Comparison of ENCODE assay signal across 1 cellular context in the genomic region with DNA sequence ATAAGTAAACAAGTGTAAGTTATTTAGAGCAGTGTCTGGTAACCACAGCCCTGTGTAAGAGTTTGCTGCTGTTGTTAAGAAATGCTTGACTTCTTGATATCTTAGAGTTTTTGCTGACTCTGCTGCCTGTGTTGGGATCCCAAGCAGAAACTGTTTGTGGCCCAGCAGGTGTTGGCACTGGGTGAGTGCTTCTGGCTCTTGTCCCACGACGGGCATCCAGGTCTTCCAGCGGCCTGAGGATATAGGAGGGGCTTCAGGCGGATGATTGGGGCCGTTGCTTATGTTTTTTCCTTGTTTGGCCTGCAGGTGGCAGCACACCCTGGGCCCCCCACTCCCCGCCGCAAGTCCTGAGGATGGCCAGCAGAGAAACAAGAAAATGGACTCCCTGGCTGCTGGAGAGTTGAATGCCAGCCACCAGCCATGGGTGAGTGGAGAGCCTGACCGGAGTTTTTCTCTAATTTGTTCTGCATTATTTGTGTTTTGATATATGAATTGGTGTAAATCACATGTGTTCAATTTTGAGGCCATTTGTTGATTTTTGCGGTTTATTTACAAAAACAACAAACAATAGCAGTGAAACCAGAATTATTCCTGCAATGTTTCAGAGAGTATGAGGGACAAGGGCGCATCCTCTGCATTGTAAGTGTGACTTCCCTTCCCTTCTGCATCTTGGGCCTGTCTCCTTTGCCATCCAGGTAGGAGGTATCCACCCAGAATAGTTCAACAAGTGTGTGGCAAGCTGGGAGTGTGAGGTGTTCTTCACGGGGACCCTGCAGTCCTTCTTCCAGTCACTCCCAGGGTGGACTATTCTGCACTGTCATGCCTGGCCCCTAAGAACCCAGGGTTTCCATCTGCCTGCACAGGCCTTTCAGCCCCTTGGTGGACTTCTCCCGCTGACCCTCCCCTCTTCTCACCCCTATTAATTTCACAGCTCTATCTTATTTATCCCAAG.
TF ChIP-seq lines count a peak whose summit lies in the region.

No MANE protein-coding gene starts in this region.

TF ChIP-seq in HEK293, 187 proteins besides CTCF, POLR2A, EP300 and RAD21 (continued from another document and continues in another):
- TF ChIP-seq ZNF654 (tag by site-specific recombination; IDR thresholded peaks at IDR 0.05; ENCODE audit: low read depth) = peak; percentile 65
- TF ChIP-seq MYNN (tag by site-specific recombination; IDR thresholded peaks at IDR 0.05; ENCODE audit: borderline replicate concordance) = no peak
- TF ChIP-seq WT1 (tag by site-specific recombination; IDR thresholded peaks at IDR 0.05) = no peak
- peak; percentile 71 for TF ChIP-seq ZFP69B (tag by site-specific recombination; IDR thresholded peaks at IDR 0.05)
- no peak for TF ChIP-seq ZNF433 (tag by site-specific recombination; IDR thresholded peaks at IDR 0.05; ENCODE audit: low read depth)
- TF ChIP-seq ZNF19 (tag by site-specific recombination; IDR thresholded peaks at IDR 0.05; ENCODE audit: low read depth) = no peak
- TF ChIP-seq ZNF561 (tag by site-specific recombination; IDR thresholded peaks at IDR 0.05; ENCODE audit: borderline replicate concordance) = 0 out of 2 replicates have a peak, but pooled peaks have one; percentile 17
- TF ChIP-seq ZNF146 (tag by site-specific recombination; IDR thresholded peaks at IDR 0.05) = no peak
- TF ChIP-seq ZNF404 (tag by site-specific recombination; IDR thresholded peaks at IDR 0.05) = no peak
- no peak for TF ChIP-seq ZNF521 (tag by site-specific recombination; IDR thresholded peaks at IDR 0.05)
- TF ChIP-seq ZBTB7A (tag by site-specific recombination; IDR thresholded peaks at IDR 0.05; ENCODE audit: low read depth) = no peak
- TF ChIP-seq, protein P1, sequence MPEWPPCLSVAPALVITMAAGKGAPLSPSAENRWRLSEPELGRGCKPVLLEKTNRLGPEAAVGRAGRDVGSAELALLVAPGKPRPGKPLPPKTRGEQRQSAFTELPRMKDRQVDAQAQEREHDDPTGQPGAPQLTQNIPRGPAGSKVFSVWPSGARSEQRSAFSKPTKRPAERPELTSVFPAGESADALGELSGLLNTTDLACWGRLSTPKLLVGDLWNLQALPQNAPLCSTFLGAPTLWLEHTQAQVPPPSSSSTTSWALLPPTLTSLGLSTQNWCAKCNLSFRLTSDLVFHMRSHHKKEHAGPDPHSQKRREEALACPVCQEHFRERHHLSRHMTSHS (tag by site-specific recombination; IDR thresholded peaks at IDR 0.05) = no peak
- TF ChIP-seq ZNF791 (tag by site-specific recombination; IDR thresholded peaks at IDR 0.05) = no peak
- TF ChIP-seq ZNF416 (tag by site-specific recombination; IDR thresholded peaks at IDR 0.05) = no peak
- TF ChIP-seq ZNF335 (tag by site-specific recombination; conservative IDR thresholded peaks at IDR 0.05) = peak; percentile 90
- peak; percentile 51; the same call in 1 of the 2 replicates for TF ChIP-seq ZBTB17 (tag by site-specific recombination; IDR thresholded peaks at IDR 0.05)
- TF ChIP-seq ZNF157 (tag by site-specific recombination; IDR thresholded peaks at IDR 0.05) = no peak
- no peak for TF ChIP-seq ZNF704 (tag by site-specific recombination; IDR thresholded peaks at IDR 0.05)
- TF ChIP-seq ZNF112 (tag by site-specific recombination; IDR thresholded peaks at IDR 0.05) = no peak
- no peak for TF ChIP-seq ZNF600 (tag by site-specific recombination; IDR thresholded peaks at IDR 0.05)
- peak; percentile 85 for TF ChIP-seq ZNF660 (tag by site-specific recombination; IDR thresholded peaks at IDR 0.05)
- no peak for TF ChIP-seq ZNF394 (tag by site-specific recombination; IDR thresholded peaks at IDR 0.05; ENCODE audit: borderline replicate concordance)
- no peak for TF ChIP-seq HOXD13 (CRISPR knock-in tag; IDR thresholded peaks at IDR 0.05; ENCODE audit: borderline replicate concordance)
- no peak for TF ChIP-seq ZNF776 (tag by site-specific recombination; IDR thresholded peaks at IDR 0.05; ENCODE audit: borderline replicate concordance)
- TF ChIP-seq SCRT2 (tag by site-specific recombination; IDR thresholded peaks at IDR 0.05) = peak; percentile 93
- TF ChIP-seq, protein P2, sequence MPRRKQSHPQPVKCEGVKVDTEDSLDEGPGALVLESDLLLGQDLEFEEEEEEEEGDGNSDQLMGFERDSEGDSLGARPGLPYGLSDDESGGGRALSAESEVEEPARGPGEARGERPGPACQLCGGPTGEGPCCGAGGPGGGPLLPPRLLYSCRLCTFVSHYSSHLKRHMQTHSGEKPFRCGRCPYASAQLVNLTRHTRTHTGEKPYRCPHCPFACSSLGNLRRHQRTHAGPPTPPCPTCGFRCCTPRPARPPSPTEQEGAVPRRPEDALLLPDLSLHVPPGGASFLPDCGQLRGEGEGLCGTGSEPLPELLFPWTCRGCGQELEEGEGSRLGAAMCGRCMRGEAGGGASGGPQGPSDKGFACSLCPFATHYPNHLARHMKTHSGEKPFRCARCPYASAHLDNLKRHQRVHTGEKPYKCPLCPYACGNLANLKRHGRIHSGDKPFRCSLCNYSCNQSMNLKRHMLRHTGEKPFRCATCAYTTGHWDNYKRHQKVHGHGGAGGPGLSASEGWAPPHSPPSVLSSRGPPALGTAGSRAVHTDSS (tag by site-specific recombination; IDR thresholded peaks at IDR 0.05) = no peak
- TF ChIP-seq GLIS1 (tag by site-specific recombination; IDR thresholded peaks at IDR 0.05) = 0 out of 2 replicates have a peak, but pooled peaks have one; percentile 14
- no peak for TF ChIP-seq ZSCAN18 (tag by site-specific recombination; IDR thresholded peaks at IDR 0.05)
- TF ChIP-seq ZFHX2 (tag by site-specific recombination; conservative IDR thresholded peaks at IDR 0.05) = no peak
- TF ChIP-seq ZNF239 (tag by site-specific recombination; IDR thresholded peaks at IDR 0.05) = no peak
- peak; percentile 58; the same call in 1 of the 2 replicates for TF ChIP-seq ZBTB10 (tag by site-specific recombination; IDR thresholded peaks at IDR 0.05)
- TF ChIP-seq ZNF248 (tag by site-specific recombination; IDR thresholded peaks at IDR 0.05) = no peak
- no peak for TF ChIP-seq ZNF707 (tag by site-specific recombination; IDR thresholded peaks at IDR 0.05)
- TF ChIP-seq ZNF354C (tag by site-specific recombination; IDR thresholded peaks at IDR 0.05; ENCODE audit: borderline replicate concordance, low read depth) = no peak
- no peak for TF ChIP-seq ZNF548 (tag by site-specific recombination; IDR thresholded peaks at IDR 0.05)
- TF ChIP-seq, protein P3, sequence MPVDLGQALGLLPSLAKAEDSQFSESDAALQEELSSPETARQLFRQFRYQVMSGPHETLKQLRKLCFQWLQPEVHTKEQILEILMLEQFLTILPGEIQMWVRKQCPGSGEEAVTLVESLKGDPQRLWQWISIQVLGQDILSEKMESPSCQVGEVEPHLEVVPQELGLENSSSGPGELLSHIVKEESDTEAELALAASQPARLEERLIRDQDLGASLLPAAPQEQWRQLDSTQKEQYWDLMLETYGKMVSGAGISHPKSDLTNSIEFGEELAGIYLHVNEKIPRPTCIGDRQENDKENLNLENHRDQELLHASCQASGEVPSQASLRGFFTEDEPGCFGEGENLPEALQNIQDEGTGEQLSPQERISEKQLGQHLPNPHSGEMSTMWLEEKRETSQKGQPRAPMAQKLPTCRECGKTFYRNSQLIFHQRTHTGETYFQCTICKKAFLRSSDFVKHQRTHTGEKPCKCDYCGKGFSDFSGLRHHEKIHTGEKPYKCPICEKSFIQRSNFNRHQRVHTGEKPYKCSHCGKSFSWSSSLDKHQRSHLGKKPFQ (tag by site-specific recombination; IDR thresholded peaks at IDR 0.05) = no peak
- no peak for TF ChIP-seq ZNF48 (tag by site-specific recombination; IDR thresholded peaks at IDR 0.05)
- TF ChIP-seq ZNF280D (tag by site-specific recombination; IDR thresholded peaks at IDR 0.05) = no peak
- TF ChIP-seq YY1 (tag by site-specific recombination; IDR thresholded peaks at IDR 0.05) = peak; percentile 56; the same call in 1 of the 2 replicates
- 0 out of 2 replicates have a peak, but pooled peaks have one; percentile 33 for TF ChIP-seq SP7 (tag by site-specific recombination; IDR thresholded peaks at IDR 0.05)
- TF ChIP-seq ZNF398 (tag by site-specific recombination; IDR thresholded peaks at IDR 0.05) = no peak
- no peak for TF ChIP-seq ZNF175 (tag by site-specific recombination; IDR thresholded peaks at IDR 0.05)
- no peak for TF ChIP-seq ZNF621 (tag by site-specific recombination; IDR thresholded peaks at IDR 0.05)
- 0 out of 2 replicates have a peak, but pooled peaks have one; percentile 27 for TF ChIP-seq ZEB2 (tag by site-specific recombination; IDR thresholded peaks at IDR 0.05)
- no peak for TF ChIP-seq ZBTB20 (tag by site-specific recombination; IDR thresholded peaks at IDR 0.05)
